Comparison of ENCODE assay signal across 8 cellular contexts in the genomic region with DNA sequence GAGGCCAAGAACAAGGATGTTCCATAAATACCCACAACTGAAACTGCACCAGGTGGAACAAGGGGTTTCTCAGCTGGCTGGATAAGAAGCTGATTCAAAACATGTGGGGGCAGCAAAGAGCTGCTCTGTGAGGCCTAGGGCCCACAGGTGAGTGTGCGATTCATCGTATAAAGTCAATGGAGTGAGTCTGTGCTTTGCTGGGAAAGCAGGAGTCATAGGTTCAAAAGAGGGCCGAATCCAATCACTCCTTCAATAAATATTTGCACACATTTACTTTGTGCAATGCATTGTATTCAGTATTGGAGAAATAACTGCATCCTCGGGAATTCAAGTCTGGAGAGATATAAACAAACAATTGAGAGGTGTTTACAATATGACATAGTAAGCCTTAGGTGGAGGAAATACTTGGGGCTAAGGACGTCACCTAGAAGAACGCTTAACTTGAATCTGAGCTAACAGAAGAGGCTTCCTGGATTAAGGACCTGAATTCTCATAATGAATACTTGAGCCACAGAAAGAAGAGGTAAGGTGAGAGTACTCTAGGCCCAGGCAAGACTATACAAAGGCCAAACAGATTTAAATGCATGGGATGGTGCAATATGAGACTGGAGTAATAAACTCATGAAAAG.
DNase-seq lines count a peak whose midpoint lies in the region; ATAC-seq, FAIRE-seq and TF ChIP-seq lines count a peak whose summit lies in the region.

No MANE protein-coding gene starts in this region.

- no peaks in the 10 kb centered on the region for H3K9me3 ChIP-seq in Karpas-422 (ENCODE audit: low read length)

- no peak for TF ChIP-seq POLR2A in H54 (IDR thresholded peaks at IDR 0.05; ENCODE audit: low read depth, low read length)

- H3K4me1 ChIP-seq in Karpas-422 (ENCODE audit: low read length) = no peaks in the 10 kb centered on the region

- H3K27ac Mint-ChIP-seq in natural killer cell = no peak overlapping the region

- no peak overlapping the region for H3K27ac ChIP-seq in Karpas-422 (ENCODE audit: low read length)

- H3K9ac ChIP-seq in Karpas-422 (ENCODE audit: low read length) = no peak overlapping the region

- H3K4me3 ChIP-seq in Karpas-422 (ENCODE audit: low read length) = no peak overlapping the region

- no peak for DNase-seq in GM10266 (ENCODE audit: extremely low spot score)
- peak; percentile 58 for DNase-seq in Karpas-422
- peak; percentile 11 to 80 for DNase-seq in T47D (ENCODE audit: low read depth in 1 of 2, low spot score in 1 of 2)
- DNase-seq in myocyte (ENCODE audit: low read depth) = peak; percentile 37
- DNase-seq in natural killer cell = no peak
- no peak for DNase-seq in activated CD4-positive, CD25-positive, alpha-beta regulatory T cell treated with anti-CD3 and anti-CD28 coated beads, Interleukin-2, amount 50 U/mL, for 72 hours
- no peak for DNase-seq in H54 (ENCODE audit: insufficient read length, low spot score)
- no peak for DNase-seq in stimulated activated CD4-positive, alpha-beta T cell treated with anti-CD3 and anti-CD28 coated beads, Interleukin-4, amount 100 ng/mL, for 24 hours

- no peaks in the 10 kb centered on the region for H3K4me1 Mint-ChIP-seq in natural killer cell

- TF ChIP-seq CTCF in GM10266 (IDR thresholded peaks at IDR 0.05; ENCODE audit: control insufficient read depth, insufficient read depth, low read depth, missing control alignments) = peak; percentile 25
- TF ChIP-seq CTCF in natural killer cell (IDR thresholded peaks at IDR 0.05) = no peak

- no peaks in the 10 kb centered on the region for H3K27me3 Mint-ChIP-seq in natural killer cell (ENCODE audit: low read depth in 2 of 2)

- ATAC-seq in natural killer cell = no peak

- intact Hi-C loops in natural killer cell (cut with micrococcal nuclease) = no loop called here

- no peaks in the 10 kb centered on the region for H3K36me3 ChIP-seq in Karpas-422 (ENCODE audit: insufficient read depth, low read length)

- FAIRE-seq in H54 (lab: Jason Lieb, UNC) = no peak

- no peaks in the 10 kb centered on the region for H3K27me3 ChIP-seq in Karpas-422 (ENCODE audit: low read length)

- peaks cover 2 to 3% of the 10 kb centered on the region in 2 donors for H3K9me3 Mint-ChIP-seq in natural killer cell

- H3K79me2 ChIP-seq in Karpas-422 (ENCODE audit: low read length) = no peaks in the 10 kb centered on the region

- no peak overlapping the region for H2AFZ ChIP-seq in Karpas-422 (ENCODE audit: low read length)

- H3K36me3 Mint-ChIP-seq in natural killer cell = no peaks in the 10 kb centered on the region

- H4K20me1 ChIP-seq in Karpas-422 (ENCODE audit: insufficient read depth, low read depth, low read length) = no peaks in the 10 kb centered on the region

- in situ Hi-C loops in T47D (cut with HindIII; ENCODE audit: low pct_unique_long_range_greater_than_20kb, low sequenced_read_pairs) = no loop called here

- no peak overlapping the region for H3K4me3 Mint-ChIP-seq in natural killer cell

- H3K9me2 ChIP-seq in Karpas-422 (replicated peaks; ENCODE audit: insufficient read depth, low read length) = no peaks in the 10 kb centered on the region

- H3K4me2 ChIP-seq in Karpas-422 (ENCODE audit: low read depth, low read length, poor library complexity, severe bottlenecking) = no peak overlapping the region

Comparison
In these comparisons a context has a peak if more than half of its experiments do, and no peak if none do; other contexts are left out.
1. DNase-seq: peak in Karpas-422 (single experiment), T47D (2 of 2) and myocyte (single experiment); none in GM10266 (single experiment), natural killer cell (single experiment), activated CD4-positive, CD25-positive, alpha-beta regulatory T cell treated with anti-CD3 and anti-CD28 coated beads, Interleukin-2, amount 50 U/mL, for 72 hours (single experiment), H54 (single experiment) and stimulated activated CD4-positive, alpha-beta T cell treated with anti-CD3 and anti-CD28 coated beads, Interleukin-4, amount 100 ng/mL, for 24 hours (single experiment).